In the genomic region with DNA sequence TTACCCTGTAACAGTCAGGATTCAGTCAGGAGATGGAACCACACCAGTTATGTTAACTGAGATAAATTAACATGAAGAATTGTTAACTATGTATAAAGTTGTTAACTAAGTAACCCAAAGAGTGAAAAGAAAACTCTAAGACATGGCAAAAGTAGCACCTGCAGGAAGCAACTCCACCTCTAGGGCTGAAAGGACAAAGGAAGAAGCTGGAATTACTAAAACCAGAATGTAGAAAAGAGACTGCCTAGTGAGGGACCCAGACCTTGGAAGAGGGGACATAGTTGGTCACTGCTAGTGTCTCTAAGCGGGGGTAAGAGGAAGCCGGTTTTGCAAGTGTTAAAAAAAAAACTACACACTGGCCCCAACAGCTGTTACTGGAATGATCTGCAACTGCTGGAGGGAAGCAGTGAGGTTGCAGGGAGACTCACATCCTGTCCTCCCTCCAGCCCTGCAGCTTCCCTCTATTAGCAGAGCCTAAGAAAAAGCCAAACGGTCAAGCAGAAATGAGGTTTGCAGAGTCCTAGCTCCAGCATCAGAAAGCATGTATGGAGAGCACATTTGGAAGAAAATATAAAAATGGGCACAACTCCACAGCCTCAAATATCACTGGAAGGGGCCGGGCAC, we compare ENCODE assay signal across 13 cellular contexts. TPM values are rescaled to one million over a fixed set of nuclear protein-coding genes. Genes with fewer than 3 reads are reported as not detected.
DNase-seq lines count a peak whose midpoint lies in the region; ATAC-seq and TF ChIP-seq lines count a peak whose summit lies in the region.
"Had no signal": no experiment of that assay in that cellular context is flagged by ENCODE, and none has a peak within 500 bp of the region (broad histone marks: within the 10 kb centered on the region; RNA-seq: fewer than 3 reads in every experiment).

No MANE protein-coding gene starts in this region.

- H3K27ac ChIP-seq in HL-60 (replicated peaks): no peak overlapping the region; the same call in 1 of the 2 replicates
- peak overlapping the region; percentile 48 for H3K27ac ChIP-seq in muscle layer of duodenum (ENCODE audit: low read length)
- H3K27ac ChIP-seq in effector memory CD4-positive, alpha-beta T cell (ENCODE audit: insufficient read depth, low read length, poor library complexity, severe bottlenecking): no peak overlapping the region
- H3K27ac ChIP-seq: C4-2B had no signal

- no peak overlapping the region for H3K4me3 ChIP-seq in HL-60 (replicated peaks; ENCODE audit: insufficient read depth, low read length)
- H3K4me3 ChIP-seq in muscle layer of duodenum (ENCODE audit: low read depth in 1 of 2, low read length in 2 of 2): no peak overlapping the region
- no peak overlapping the region for H3K4me3 ChIP-seq in effector memory CD4-positive, alpha-beta T cell (ENCODE audit: insufficient read depth, low read depth, low read length, poor library complexity, severe bottlenecking)
- H3K4me3 ChIP-seq: mucosa of descending colon had no signal

- H3K27me3 ChIP-seq in HL-60 (ENCODE audit: insufficient read depth, poor library complexity, severe bottlenecking): no peaks in the 10 kb centered on the region
- no peaks in the 10 kb centered on the region for H3K27me3 ChIP-seq in muscle layer of duodenum (ENCODE audit: low read depth, low read length)
- no peaks in the 10 kb centered on the region for H3K27me3 ChIP-seq in effector memory CD4-positive, alpha-beta T cell (replicated peaks; ENCODE audit: control insufficient read depth, insufficient read depth, low read length, poor library complexity, severe bottlenecking)

- ATAC-seq in esophagus mucosa: peak; percentile 22
- ATAC-seq in GM19397 (IDR thresholded peaks at IDR 0.05; ENCODE audit: unreplicated experiment): no peak
- ATAC-seq: mucosa of descending colon had no signal

- H3K36me3 ChIP-seq in muscle layer of duodenum (ENCODE audit: control insufficient read depth in 1 of 2, insufficient read depth in 2 of 2, low read length in 2 of 2): no peaks in the 10 kb centered on the region
- H3K36me3 ChIP-seq in effector memory CD4-positive, alpha-beta T cell (ENCODE audit: control insufficient read depth, insufficient read depth, low read length): no peaks in the 10 kb centered on the region

- H3K9me3 ChIP-seq in muscle layer of duodenum (ENCODE audit: control insufficient read depth in 1 of 2, low read length in 2 of 2): no peaks in the 10 kb centered on the region
- no peaks in the 10 kb centered on the region for H3K9me3 ChIP-seq in effector memory CD4-positive, alpha-beta T cell (ENCODE audit: control insufficient read depth, low read length)
- H3K9me3 ChIP-seq: mucosa of descending colon had no signal

- H3K4me1 ChIP-seq in muscle layer of duodenum (ENCODE audit: control insufficient read depth in 1 of 2, insufficient read depth in 2 of 2, low read length in 2 of 2): peaks cover 0 to 8% of the 10 kb centered on the region in 2 donors
- H3K4me1 ChIP-seq in effector memory CD4-positive, alpha-beta T cell (ENCODE audit: control insufficient read depth, insufficient read depth, low read length, poor library complexity, severe bottlenecking): no peaks in the 10 kb centered on the region

- DNase-seq in AG08395 (ENCODE audit: low spot score) (peak; percentile 49), HL-60 (ENCODE audit: low read depth in 1 of 2, low spot score in 1 of 2) (peak; percentile 47 to 49), DMS53 treated with DMSO at 0.1 percent for 48 hours (lab: John Stamatoyannopoulos, UW; ENCODE audit: unreplicated experiment) (no peak), NK-92 (lab: John Stamatoyannopoulos, UW; ENCODE audit: unreplicated experiment) (no peak)
- no peak for DNase-seq in effector memory CD4-positive, alpha-beta T cell
- DNase-seq: mucosa of descending colon; NCI-H1436 treated with DMSO at 0.1 percent for 48 hours; NK-92 treated with Interleukin-12 subunit alpha and Interleukin-12 subunit beta, amount 100 ng/mL, for 24 hours; T1000 had no signal

- no peak for TF ChIP-seq CTCF in HL-60 (IDR thresholded peaks at IDR 0.05; ENCODE audit: insufficient read depth, low read length)

RNA-seq across cellular contexts. Expression of a gene that starts 39.7 kb away (rescaled TPM):
- total RNA-seq in esophagus mucosa: 0.56 TPM

RNA-seq across cellular contexts. Expression of a gene that starts 58.8 kb away (rescaled TPM):
- total RNA-seq in esophagus mucosa: 11.5 TPM

RNA-seq across cellular contexts. Expression of a gene that starts 58.9 kb away (rescaled TPM):
- total RNA-seq in esophagus mucosa: 14.6 TPM

Comparison
In these comparisons a context has a peak if more than half of its experiments do, and no peak if none do; other contexts are left out.
1. DNase-seq: peak in AG08395 (single experiment) and HL-60 (2 of 2); none in DMS53 treated with DMSO at 0.1 percent for 48 hours (single experiment), effector memory CD4-positive, alpha-beta T cell (0 of 3) and NK-92 (single experiment).